In genomic region chr10:119339099-119339498, GRCh38 we compare ENCODE assay signal across 25 cellular contexts.
DNase-seq lines count a peak whose midpoint lies in the region; ATAC-seq lines count a peak whose summit lies in the region.
"Had no signal": no experiment of that assay in that cellular context is flagged by ENCODE, and none has a peak within 500 bp of the region (broad histone marks: within the 10 kb centered on the region; RNA-seq: fewer than 3 reads in every experiment).

No MANE protein-coding gene starts in this region.

- H3K27me3 ChIP-seq in ectodermal cell (ENCODE audit: control insufficient read depth, insufficient read depth, low read length, poor library complexity, severe bottlenecking) (no peaks in the 10 kb centered on the region), neuronal stem cell (ENCODE audit: control insufficient read depth in 3 of 3, insufficient read depth in 3 of 3, low read depth in 1 of 3, low read length in 3 of 3) (no peaks in the 10 kb centered on the region)
- H3K27me3 ChIP-seq: breast epithelium, Peyer's patch, SJCRH30, upper lobe of right lung had no signal

- no peak overlapping the region for H4K8ac ChIP-seq in neuronal stem cell (ENCODE audit: low read depth, low read length)

- ATAC-seq in Right ventricle myocardium superior (ENCODE audit: poor library complexity): no peak
- ATAC-seq: GM12878; stimulated activated effector memory CD8-positive, alpha-beta T cell treated with anti-CD3 and anti-CD28 coated beads, Interleukin-12 subunit alpha, Interleukin-12 subunit beta, amount 100 ng/mL, for 72 hours; upper lobe of right lung had no signal

- peak overlapping the region; percentile 76 for H3K18ac ChIP-seq in neuronal stem cell (ENCODE audit: low read length)

- H2BK120ac ChIP-seq in neuronal stem cell (ENCODE audit: low read depth, low read length): no peak overlapping the region

- no peak overlapping the region for H2BK15ac ChIP-seq in neuronal stem cell (ENCODE audit: low read length)

- H3K23ac ChIP-seq in neuronal stem cell (ENCODE audit: low read depth, low read length, poor library complexity): no peak overlapping the region

- H2AFZ ChIP-seq in neuronal stem cell (ENCODE audit: low read length): no peak overlapping the region

- H4K91ac ChIP-seq in neuronal stem cell (ENCODE audit: low read depth, low read length, poor library complexity): no peak overlapping the region

- H3K9me3 ChIP-seq in ectodermal cell (ENCODE audit: control insufficient read depth, low read length): no peaks in the 10 kb centered on the region
- H3K9me3 ChIP-seq in neuronal stem cell (replicated peaks in 1 of 2; ENCODE audit: control insufficient read depth in 2 of 2, insufficient read depth in 1 of 2, low read depth in 1 of 2, low read length in 2 of 2): peaks cover 0 to 2% of the 10 kb centered on the region in 2 donors
- H3K9me3 ChIP-seq: breast epithelium, Peyer's patch, SJCRH30, upper lobe of right lung had no signal

- H2AK5ac ChIP-seq in neuronal stem cell (ENCODE audit: low read depth, low read length): no peak overlapping the region

- no peaks in the 10 kb centered on the region for H3K79me1 ChIP-seq in neuronal stem cell (ENCODE audit: low read depth, low read length)

- H2BK5ac ChIP-seq in neuronal stem cell (ENCODE audit: low read length): no peak overlapping the region

- H3K27ac ChIP-seq in ectodermal cell (ENCODE audit: insufficient read depth, low read depth, low read length, poor library complexity, severe bottlenecking) (peak overlapping the region; percentile 26), neuronal stem cell (replicated peaks; ENCODE audit: low read length) (peak overlapping the region; percentile 20)
- H3K27ac ChIP-seq: breast epithelium, Peyer's patch, SJCRH30, upper lobe of right lung had no signal

- no peaks in the 10 kb centered on the region for H3K36me3 ChIP-seq in ectodermal cell (ENCODE audit: control insufficient read depth, insufficient read depth, low read length)
- H3K36me3 ChIP-seq in neuronal stem cell (replicated peaks in 1 of 2; ENCODE audit: control insufficient read depth in 2 of 2, insufficient read depth in 2 of 2, low read length in 2 of 2): no peaks in the 10 kb centered on the region
- H3K36me3 ChIP-seq: breast epithelium, Peyer's patch, SJCRH30, upper lobe of right lung had no signal

- H3K14ac ChIP-seq in neuronal stem cell (ENCODE audit: low read length): peak overlapping the region; percentile 77

- H3K9ac ChIP-seq in neuronal stem cell (ENCODE audit: low read depth, low read length, poor library complexity): peak overlapping the region; percentile 36

- peak; percentile 25 for DNase-seq in Right ventricle myocardium superior
- DNase-seq in cardiac septum (ENCODE audit: low spot score): no peak
- no peak for DNase-seq in neuronal stem cell (ENCODE audit: low spot score)
- no peak for DNase-seq in AML-193 (lab: John Stamatoyannopoulos, UW)
- DNase-seq in NCI-H128 (lab: John Stamatoyannopoulos, UW; ENCODE audit: unreplicated experiment): no peak
- DNase-seq in activated gamma-delta T cell treated with Interleukin-2 at 50 U/mL for 16 hours: no peak
- DNase-seq: activated CD4-positive, alpha-beta T cell treated with anti-CD3 and anti-CD28 coated beads for 48 hours; effector CD4-positive, alpha-beta T cell; GOT3; HFFc6; hypothalamus; mesendoderm; NCI-H1048; NCI-H187; NCI-H526; SJCRH30; stimulated activated CD4-positive, alpha-beta T cell treated with anti-CD3 and anti-CD28 coated beads, Interleukin-15, amount 100 ng/mL, for 24 hours; substantia nigra; T1000; upper lobe of right lung had no signal

- H3K4me2 ChIP-seq in neuronal stem cell (ENCODE audit: insufficient read depth, low read length, poor library complexity, severe bottlenecking): no peak overlapping the region

- H3K4me3 ChIP-seq in ectodermal cell (ENCODE audit: insufficient read depth, low read depth, low read length): no peak overlapping the region
- H3K4me3 ChIP-seq in neuronal stem cell (ENCODE audit: low read length in 2 of 2): no peak overlapping the region
- H3K4me3 ChIP-seq: breast epithelium, GM12878, Peyer's patch, SJCRH30, upper lobe of right lung had no signal

- 89 to 95% methylated on average over 9 of the region's 9 CpGs for WGBS in ectodermal cell, 2 experiments
- no CpG with 5 or more reads among the region's 9 CpGs for whole genome bisulfite sequencing in neuronal stem cell (ENCODE audit: extremely low coverage in 2 of 2, insufficient read length in 2 of 2, insufficient replicate concordance in 1 of 2), 2 donors

- H3K4me1 ChIP-seq in ectodermal cell (ENCODE audit: control insufficient read depth, insufficient read depth, low read length) (peaks cover 20% of the 10 kb centered on the region), neuronal stem cell (ENCODE audit: control insufficient read depth in 2 of 2, insufficient read depth in 1 of 2, low read depth in 1 of 2, low read length in 2 of 2) (peaks cover 12 to 17% of the 10 kb centered on the region in 2 donors)
- H3K4me1 ChIP-seq: breast epithelium had no signal

- no peak overlapping the region for H2BK12ac ChIP-seq in neuronal stem cell (ENCODE audit: low read length)

- intact Hi-C loops in Right ventricle myocardium superior (cut with DNase I) (no loop called here), cardiac septum (cut with DNase I) (no loop called here)

- H3K4ac ChIP-seq in neuronal stem cell (ENCODE audit: low read length): no peak overlapping the region
